ENCODE assay signal across 17 cellular contexts in genomic region chr2:10269291-10269690, GRCh38.
"Had no signal": no experiment of that assay in that cellular context is flagged by ENCODE, and none has a peak within 500 bp of the region (broad histone marks: within the 10 kb centered on the region; RNA-seq: fewer than 3 reads in every experiment).

No MANE protein-coding gene starts in this region.

- H3K36me3 ChIP-seq: gastroesophageal sphincter, right lobe of liver, suprapubic skin had no signal

- H3K4me1 Mint-ChIP-seq: natural killer cell had no signal

- ATAC-seq: activated CD4-positive, CD25-positive, alpha-beta regulatory T cell treated with anti-CD3 and anti-CD28 coated beads, Interleukin-2, amount 50 U/mL, for 24 hours; gastroesophageal sphincter; natural killer cell; psoas muscle had no signal

- H3K4me1 ChIP-seq: gastroesophageal sphincter, psoas muscle had no signal

- FAIRE-seq: urothelium cell line had no signal

- H3K9me3 ChIP-seq: gastroesophageal sphincter, mucosa of descending colon, psoas muscle, right lobe of liver, suprapubic skin had no signal

- H3K9me3 Mint-ChIP-seq: activated naive CD4-positive, alpha-beta T cell treated with anti-CD3 and anti-CD28 coated beads for 36 hours; natural killer cell had no signal

- H3K27me3 ChIP-seq: gastroesophageal sphincter, right lobe of liver, suprapubic skin had no signal

- H3K4me3 ChIP-seq: gastroesophageal sphincter, mucosa of descending colon, psoas muscle, right lobe of liver, suprapubic skin had no signal

- DNase-seq: activated CD4-positive, alpha-beta T cell treated with anti-CD3 and anti-CD28 coated beads, Interleukin-2, amount 50 U/mL, for 4 hours; activated naive CD4-positive, alpha-beta T cell treated with anti-CD3 and anti-CD28 coated beads for 36 hours; cortex of kidney; effector memory CD4-positive, alpha-beta T cell; hippocampal formation; kidney glomerular epithelial cell; mammary epithelial cell; natural killer cell; stimulated activated naive CD4-positive, alpha-beta T cell treated with Interleukin-2 at 50 U/mL for 16 hours; T-helper 2 cell had no signal

- H3K4me3 Mint-ChIP-seq: activated naive CD4-positive, alpha-beta T cell treated with anti-CD3 and anti-CD28 coated beads for 36 hours; natural killer cell had no signal

- H3K27ac ChIP-seq: gastroesophageal sphincter, psoas muscle, right lobe of liver, suprapubic skin had no signal

- H3K36me3 Mint-ChIP-seq: natural killer cell had no signal

- H3K27ac Mint-ChIP-seq: activated naive CD4-positive, alpha-beta T cell treated with anti-CD3 and anti-CD28 coated beads for 36 hours; natural killer cell had no signal
